7 cellular contexts compared by ENCODE assay signal in the genomic region with DNA sequence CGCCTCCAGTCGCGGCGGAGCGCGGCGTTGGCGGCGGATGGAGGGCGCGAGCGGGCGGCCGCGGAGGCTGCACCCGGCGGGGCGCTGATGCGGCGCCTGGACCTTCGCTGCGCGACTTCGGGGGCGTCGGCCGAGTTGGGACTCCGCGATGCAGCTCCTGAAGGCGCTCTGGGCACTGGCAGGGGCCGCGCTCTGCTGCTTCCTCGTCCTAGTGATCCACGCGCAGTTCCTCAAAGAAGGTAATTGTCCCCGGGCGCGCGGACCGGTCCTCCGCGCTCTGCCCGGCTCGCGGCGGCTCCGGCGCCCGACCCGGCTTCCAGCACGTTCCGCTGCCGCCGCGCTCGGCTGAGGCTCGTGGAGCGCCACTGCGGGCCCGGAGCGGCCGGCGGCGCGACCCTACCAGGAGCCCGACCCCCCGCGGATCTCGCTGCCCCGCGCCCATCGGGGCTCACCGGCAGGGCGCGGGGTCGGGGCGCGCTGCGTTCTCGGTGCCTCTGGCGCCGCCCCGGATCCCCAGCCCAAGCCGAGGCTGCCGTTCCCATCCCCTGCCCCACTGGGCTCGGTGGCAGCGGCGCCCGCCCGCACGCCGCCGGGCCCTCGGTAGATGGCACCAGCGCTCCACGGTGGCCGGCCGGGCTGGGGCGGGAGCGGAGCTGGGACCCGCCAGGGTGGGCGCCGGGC.
A peak's percentile ranks its signal among the peaks of the same experiment; 100 is the strongest.
DNase-seq lines count a peak whose midpoint lies in the region; TF ChIP-seq lines count a peak whose summit lies in the region.

No MANE protein-coding gene starts in this region.

- H4K91ac ChIP-seq in H9 (ENCODE audit: insufficient read length, low read depth, low read length), result no peak overlapping the region

- H2AFZ ChIP-seq in H9 (ENCODE audit: low read length) (no peak overlapping the region), smooth muscle cell (ENCODE audit: low read depth) (no peak overlapping the region)

- H3K79me1 ChIP-seq in H9 (ENCODE audit: insufficient read depth, low read depth, low read length, poor library complexity, severe bottlenecking), result no peaks in the 10 kb centered on the region

- H3K9me3 ChIP-seq in H9 (ENCODE audit: control insufficient read depth, low read depth, low read length) (no peaks in the 10 kb centered on the region), SK-N-MC (ENCODE audit: low read depth, low read length) (no peaks in the 10 kb centered on the region), iPS-15b (ENCODE audit: control insufficient read depth, insufficient read depth, low read length) (no peaks in the 10 kb centered on the region), smooth muscle cell (replicated peaks; ENCODE audit: low read depth) (no peaks in the 10 kb centered on the region), MG63 (no peaks in the 10 kb centered on the region)

- peak overlapping the region; percentile 32 to 47; a peak in 4 of 5 replicates for H3K4me3 Mint-ChIP-seq in H9

- H3K4me3 ChIP-seq in SK-N-MC (peak overlapping the region; percentile 89), iPS-15b (ENCODE audit: low read depth, low read length) (peak overlapping the region; percentile 49), smooth muscle cell (peak overlapping the region; percentile 50), MG63 (no peak overlapping the region)

- DNase-seq in H9 (peak; percentile 54), SK-N-MC (ENCODE audit: low read depth, low spot score) (no peak), smooth muscle cell (lab: John Stamatoyannopoulos, UW; ENCODE audit: unreplicated experiment) (no peak), MV-4-11 (lab: John Stamatoyannopoulos, UW) (no peak), MG63 (no peak)
- no peak for DNase-seq in stimulated activated CD4-positive, alpha-beta T cell treated with anti-CD3 and anti-CD28 coated beads, Interleukin-4, amount 100 ng/mL, for 24 hours

- WGBS in H9 (ENCODE audit: extremely low coverage, insufficient read length, low lambda C conversion rate), result no CpG with 5 or more reads among the region's 103 CpGs
- WGBS in smooth muscle cell (ENCODE audit: low lambda C conversion rate), result under 1% methylated on average over 68 of the region's 103 CpGs

- H3K36me3 ChIP-seq in SK-N-MC (ENCODE audit: insufficient read depth, low read length) (no peaks in the 10 kb centered on the region), iPS-15b (ENCODE audit: control insufficient read depth, insufficient read depth, low read length) (peaks cover 3% of the 10 kb centered on the region), smooth muscle cell (ENCODE audit: low read depth) (no peaks in the 10 kb centered on the region), MG63 (no peaks in the 10 kb centered on the region)

- H3K14ac ChIP-seq in H9 (ENCODE audit: insufficient read depth, low read length), result no peak overlapping the region; the same call in 1 of the 2 replicates

- H3K27ac Mint-ChIP-seq in H9, result no peak overlapping the region

- peaks cover 17% of the 10 kb centered on the region in 2 experiments for H3K4me1 Mint-ChIP-seq in H9

- H3K27me3 ChIP-seq in H9 (ENCODE audit: insufficient read depth, low read length) (no peaks in the 10 kb centered on the region), iPS-15b (ENCODE audit: control insufficient read depth, insufficient read depth, low read length) (peaks cover 5% of the 10 kb centered on the region), smooth muscle cell (ENCODE audit: low read depth) (peaks cover 31% of the 10 kb centered on the region), MG63 (peaks cover 18% of the 10 kb centered on the region)

- H2BK120ac ChIP-seq in H9 (ENCODE audit: low read depth, low read length, poor library complexity, severe bottlenecking), result no peak overlapping the region

- H3K9me3 Mint-ChIP-seq in H9, result peaks cover 4 to 5% of the 10 kb centered on the region in 2 experiments

- no peak overlapping the region for H4K8ac ChIP-seq in H9 (replicated peaks; ENCODE audit: insufficient read length, low read depth, low read length)

- H2BK12ac ChIP-seq in H9 (ENCODE audit: insufficient read length, low read depth, low read length), result no peak overlapping the region

- no peak overlapping the region for H2BK15ac ChIP-seq in H9 (ENCODE audit: low read depth, low read length)

- no peak overlapping the region for H3T11ph ChIP-seq in H9 (ENCODE audit: low read length)

- H4K20me1 ChIP-seq in H9 (ENCODE audit: control insufficient read depth, insufficient read depth, insufficient read length) (peaks cover 1% of the 10 kb centered on the region), smooth muscle cell (ENCODE audit: low read depth) (peaks cover 69% of the 10 kb centered on the region)

- H3K56ac ChIP-seq in H9 (ENCODE audit: insufficient read length, low read depth, low read length), result no peak overlapping the region

- peaks cover 4 to 5% (median 4%) of the 10 kb centered on the region in 3 experiments for H3K36me3 Mint-ChIP-seq in H9 (ENCODE audit: insufficient read depth in 1 of 3, low read depth in 3 of 3)

- no peak overlapping the region for H3K4ac ChIP-seq in H9 (ENCODE audit: low read depth, low read length)

- H3K4me2 ChIP-seq in H9 (ENCODE audit: insufficient read depth, insufficient read length, low read length) (peak overlapping the region; percentile 9), smooth muscle cell (peak overlapping the region; percentile 88)

- H3K4me1 ChIP-seq in H9 (ENCODE audit: insufficient read depth, low read length) (no peaks in the 10 kb centered on the region), iPS-15b (ENCODE audit: control insufficient read depth, insufficient read depth, low read length) (no peaks in the 10 kb centered on the region), smooth muscle cell (ENCODE audit: low read depth) (peaks cover 20% of the 10 kb centered on the region)

- peaks cover 7% of the 10 kb centered on the region for H3F3A ChIP-seq in smooth muscle cell (ENCODE audit: low read depth)

- no peak overlapping the region for H3K18ac ChIP-seq in H9 (ENCODE audit: insufficient read length, low read depth, low read length)

- no peak overlapping the region for H3K9ac ChIP-seq in H9 (ENCODE audit: extremely low read depth, insufficient read length, low read length)
- peak overlapping the region; percentile 81 for H3K9ac ChIP-seq in SK-N-MC (ENCODE audit: insufficient read length)
- H3K9ac ChIP-seq in iPS-15b (ENCODE audit: low read depth, low read length), result no peak overlapping the region
- H3K9ac ChIP-seq in smooth muscle cell (ENCODE audit: low read depth), result no peak overlapping the region

- TF ChIP-seq CTCF in H9 (conservative IDR thresholded peaks at IDR 0.05), result peak; percentile 73
- peak; percentile 62 for TF ChIP-seq CTCF in smooth muscle cell (IDR thresholded peaks at IDR 0.05; ENCODE audit: borderline replicate concordance, insufficient read depth, poor library complexity, severe bottlenecking)

- H3K23me2 ChIP-seq in H9 (ENCODE audit: insufficient read length, low read depth, low read length, poor library complexity, severe bottlenecking), result peaks cover 4% of the 10 kb centered on the region

- H3K27me3 Mint-ChIP-seq in H9 (ENCODE audit: low read depth), result peaks cover 30% of the 10 kb centered on the region

- H2BK5ac ChIP-seq in H9 (ENCODE audit: insufficient read length, low read length), result no peak overlapping the region

- H3K79me2 ChIP-seq in H9 (ENCODE audit: insufficient read depth, low read length) (no peaks in the 10 kb centered on the region; the same call in 1 of the 2 replicates), smooth muscle cell (ENCODE audit: low read depth) (no peaks in the 10 kb centered on the region)

- no peak overlapping the region for H2AK5ac ChIP-seq in H9 (ENCODE audit: insufficient read length, low read length)

- H3K27ac ChIP-seq in H9 (ENCODE audit: insufficient read length, low read depth, low read length), result no peak overlapping the region
- H3K27ac ChIP-seq in SK-N-MC, result no peak overlapping the region
- no peak overlapping the region for H3K27ac ChIP-seq in smooth muscle cell (ENCODE audit: low read depth)

- no peak overlapping the region for H2BK20ac ChIP-seq in H9 (ENCODE audit: low read depth, low read length, poor library complexity, severe bottlenecking)

- H4K5ac ChIP-seq in H9 (ENCODE audit: insufficient read length, low read depth, low read length), result no peak overlapping the region

- no peak overlapping the region for H3K23ac ChIP-seq in H9 (ENCODE audit: insufficient read length, low read depth, low read length)
